27 cellular contexts compared by ENCODE assay signal in the genomic region with DNA sequence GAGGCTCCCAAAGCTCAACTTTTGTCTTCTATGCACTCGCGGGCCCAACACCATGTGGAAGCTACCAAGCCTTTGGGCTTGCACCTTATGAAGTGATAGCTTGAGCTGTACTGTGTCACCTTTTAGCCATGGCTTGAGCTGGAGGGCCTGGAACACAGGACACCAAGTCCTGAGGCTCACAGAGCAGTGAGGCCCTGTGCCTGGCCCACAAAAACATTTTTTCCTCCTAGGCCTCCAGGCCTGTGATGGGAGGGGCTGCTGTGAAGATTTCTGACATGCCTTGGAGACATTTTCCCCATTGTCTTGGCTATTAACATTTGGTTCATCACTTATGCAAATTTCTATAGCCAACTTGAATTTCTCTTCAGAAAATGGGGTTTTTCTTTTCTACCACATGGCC.
"Had no signal": no experiment of that assay in that cellular context is flagged by ENCODE, and none has a peak within 500 bp of the region (broad histone marks: within the 10 kb centered on the region; RNA-seq: fewer than 3 reads in every experiment).

No MANE protein-coding gene starts in this region.

- ATAC-seq: psoas muscle; right cardiac atrium; right lobe of liver; stimulated activated effector memory CD8-positive, alpha-beta T cell treated with anti-CD3 and anti-CD28 coated beads, Interleukin-12 subunit alpha, Interleukin-12 subunit beta, amount 100 ng/mL, for 72 hours; stimulated activated naive B cell treated with anti-CD40 and anti-IgM and Interleukin-4, amounts not matched to agents 10 μg/mL and 1 μg/mL and 100 μg/mL, for 72 hours had no signal

- H3K4me2 ChIP-seq: neural progenitor cell had no signal

- H3K9ac ChIP-seq: neural progenitor cell, parathyroid adenoma had no signal

- H3K27ac Mint-ChIP-seq: nephron; neural progenitor cell; progenitor cell of endocrine pancreas; stimulated activated effector memory CD8-positive, alpha-beta T cell treated with anti-CD3 and anti-CD28 coated beads, Interleukin-12 subunit alpha, Interleukin-12 subunit beta, amount 100 ng/mL, for 72 hours; stimulated activated naive B cell treated with anti-CD40 and anti-IgM and Interleukin-4, amounts not matched to agents 10 μg/mL and 1 μg/mL and 100 μg/mL, for 72 hours; stimulated activated naive CD8-positive, alpha-beta T cell treated with anti-CD3 and anti-CD28 coated beads, Interleukin-15, Interleukin-2, amounts not matched to agents 100 ng/mL and 50 ng/mL, for 24 hours had no signal

- H3K27me3 Mint-ChIP-seq: progenitor cell of endocrine pancreas; stimulated activated naive B cell treated with anti-CD40 and anti-IgM and Interleukin-4, amounts not matched to agents 10 μg/mL and 1 μg/mL and 100 μg/mL, for 72 hours; stimulated activated naive CD8-positive, alpha-beta T cell treated with anti-CD3 and anti-CD28 coated beads, Interleukin-15, Interleukin-2, amounts not matched to agents 100 ng/mL and 50 ng/mL, for 24 hours had no signal

- H3K4me1 Mint-ChIP-seq: nephron; neural progenitor cell; stimulated activated effector memory CD8-positive, alpha-beta T cell treated with anti-CD3 and anti-CD28 coated beads, Interleukin-12 subunit alpha, Interleukin-12 subunit beta, amount 100 ng/mL, for 72 hours; stimulated activated naive B cell treated with anti-CD40 and anti-IgM and Interleukin-4, amounts not matched to agents 10 μg/mL and 1 μg/mL and 100 μg/mL, for 72 hours had no signal

- H3K79me2 ChIP-seq: parathyroid adenoma had no signal

- H3K27ac ChIP-seq: neural progenitor cell, ovary, parathyroid adenoma, psoas muscle, right lobe of liver, sigmoid colon, stomach, thoracic aorta, thyroid gland, tibial nerve, upper lobe of left lung, vagina had no signal

- H3K36me3 Mint-ChIP-seq: neural progenitor cell; stimulated activated effector memory CD8-positive, alpha-beta T cell treated with anti-CD3 and anti-CD28 coated beads, Interleukin-12 subunit alpha, Interleukin-12 subunit beta, amount 100 ng/mL, for 72 hours; stimulated activated naive B cell treated with anti-CD40 and anti-IgM and Interleukin-4, amounts not matched to agents 10 μg/mL and 1 μg/mL and 100 μg/mL, for 72 hours had no signal

- H3K4me3 ChIP-seq: neural progenitor cell, ovary, psoas muscle, right lobe of liver, sigmoid colon, stomach, thoracic aorta, thyroid gland, tibial nerve, upper lobe of left lung, vagina had no signal

- H3K4me3 Mint-ChIP-seq: nephron; neural progenitor cell; stimulated activated effector memory CD8-positive, alpha-beta T cell treated with anti-CD3 and anti-CD28 coated beads, Interleukin-12 subunit alpha, Interleukin-12 subunit beta, amount 100 ng/mL, for 72 hours; stimulated activated naive B cell treated with anti-CD40 and anti-IgM and Interleukin-4, amounts not matched to agents 10 μg/mL and 1 μg/mL and 100 μg/mL, for 72 hours; stimulated activated naive CD8-positive, alpha-beta T cell treated with anti-CD3 and anti-CD28 coated beads, Interleukin-15, Interleukin-2, amounts not matched to agents 100 ng/mL and 50 ng/mL, for 24 hours had no signal

- H3K9me3 ChIP-seq: ovary, psoas muscle, right lobe of liver, sigmoid colon, thoracic aorta, thyroid gland, vagina had no signal

- H3K27me3 ChIP-seq: neural progenitor cell, ovary, right lobe of liver, sigmoid colon, stomach, thyroid gland, tibial nerve, upper lobe of left lung, vagina had no signal

- H3K36me3 ChIP-seq: neural progenitor cell, ovary, right lobe of liver, sigmoid colon, stomach, thoracic aorta, thyroid gland, tibial nerve, upper lobe of left lung, vagina had no signal

- H3K4me1 ChIP-seq: neural progenitor cell, parathyroid adenoma, psoas muscle, right lobe of liver, sigmoid colon, stomach, thyroid gland, tibial nerve, upper lobe of left lung, vagina had no signal

- DNase-seq: occipital lobe; ovary; posterior cingulate gyrus; psoas muscle; right cardiac atrium; right lobe of liver; sigmoid colon; small intestine; stimulated activated CD4-positive, alpha-beta T cell treated with anti-CD3 and anti-CD28 coated beads, Interleukin-15, amount 100 ng/mL, for 24 hours; stimulated activated CD4-positive, alpha-beta T cell treated with anti-CD3 and anti-CD28 coated beads, Interleukin-2, amount 100 ng/mL, for 24 hours; stimulated activated CD4-positive, alpha-beta T cell treated with anti-CD3 and anti-CD28 coated beads, Interleukin-2, amount 100 ng/mL, for 48 hours; stimulated activated CD4-positive, alpha-beta T cell treated with anti-CD3 and anti-CD28 coated beads, Interleukin-4, amount 100 ng/mL, for 24 hours; stimulated activated naive B cell treated with anti-CD40 and anti-IgM and Interleukin-4, amounts not matched to agents 10 μg/mL and 1 μg/mL and 100 μg/mL, for 72 hours; stimulated activated naive CD4-positive, alpha-beta T cell treated with Interleukin-2 at 50 U/mL for 16 hours; stomach; thyroid gland; trophoblast cell; upper lobe of left lung had no signal
